In genomic region chr7:5564894-5565293, GRCh38 we compare ENCODE assay signal across 19 cellular contexts. TPM values are rescaled to one million over a fixed set of nuclear protein-coding genes. Genes with fewer than 3 reads are reported as not detected.
DNase-seq lines count a peak whose midpoint lies in the region; ATAC-seq and TF ChIP-seq lines count a peak whose summit lies in the region.
"Had no signal": no experiment of that assay in that cellular context is flagged by ENCODE, and none has a peak within 500 bp of the region (broad histone marks: within the 10 kb centered on the region; RNA-seq: fewer than 3 reads in every experiment).

No MANE protein-coding gene starts in this region.

- H3K4me2 ChIP-seq in GM23338 (no peak overlapping the region), mesendoderm (ENCODE audit: low read length) (no peak overlapping the region)
- H3K4me2 ChIP-seq: hepatocyte had no signal

- peaks cover 21% of the 10 kb centered on the region for H3K27me3 Mint-ChIP-seq in GM23338 (ENCODE audit: insufficient read depth, low read depth, poor library complexity)
- H3K27me3 Mint-ChIP-seq in WTC11 (ENCODE audit: low read depth) = no peaks in the 10 kb centered on the region; the same call in 1 of the 2 replicates
- H3K27me3 Mint-ChIP-seq: stimulated activated memory B cell treated with anti-CD40 and anti-IgM and Interleukin-4, amounts not matched to agents 10 μg/mL and 1 μg/mL and 100 μg/mL, for 72 hours had no signal

- H4K20me1 ChIP-seq in GM23338 (replicated peaks; ENCODE audit: insufficient read depth) = no peaks in the 10 kb centered on the region

- peaks cover 1% of the 10 kb centered on the region for H3K79me1 ChIP-seq in mesendoderm (ENCODE audit: low read length)

- no CpG with 5 or more reads among the region's 5 CpGs for WGBS in mesendoderm (ENCODE audit: extremely low coverage, insufficient coverage, low lambda C conversion rate)

- peaks cover 13% of the 10 kb centered on the region; the same call in 1 of the 2 replicates for H3F3A ChIP-seq in GM23338 (replicated peaks; ENCODE audit: low read depth)

- H3K23ac ChIP-seq in mesendoderm (ENCODE audit: low read length) = no peak overlapping the region

- H4K8ac ChIP-seq in mesendoderm (ENCODE audit: low read depth, low read length) = no peak overlapping the region

- no peak overlapping the region for H2BK120ac ChIP-seq in mesendoderm (ENCODE audit: low read depth, low read length)

- H3K4me1 Mint-ChIP-seq in GM23338 (peaks cover 3% of the 10 kb centered on the region), WTC11 (peaks cover 10% of the 10 kb centered on the region)

- TF ChIP-seq CTCF in GM23338 (conservative IDR thresholded peaks at IDR 0.05; ENCODE audit: low read depth in 2 of 2) (no peak), WTC11 (IDR thresholded peaks at IDR 0.05) (no peak), omental fat pad (IDR thresholded peaks at IDR 0.05) (no peak)

- H3K9ac ChIP-seq in mesendoderm (ENCODE audit: low read length) = no peak overlapping the region

- POLR2A ChIA-PET in WTC11 (lab: Charles Lee) = no interaction called here

- DNase-seq in DMS53 (lab: John Stamatoyannopoulos, UW) (peak; percentile 91), DMS53 treated with DMSO at 0.1 percent for 48 hours (lab: John Stamatoyannopoulos, UW; ENCODE audit: unreplicated experiment) (no peak), GM23338 (ENCODE audit: low spot score) (peak; percentile 55), WTC11 (ENCODE audit: low spot score) (no peak), mesendoderm (peak; percentile 88), omental fat pad (ENCODE audit: low spot score) (no peak), NOMO-1 treated with DMSO at 0.1 percent for 48 hours (lab: John Stamatoyannopoulos, UW; ENCODE audit: unreplicated experiment) (no peak)
- DNase-seq: effector CD8-positive, alpha-beta T cell; MG63; NCI-H2107; T-cell; thyroid gland; WERI-Rb-1 had no signal

- H3K79me2 ChIP-seq in GM23338 (replicated peaks; ENCODE audit: insufficient read depth) (no peaks in the 10 kb centered on the region), mesendoderm (ENCODE audit: control insufficient read depth, insufficient read depth, low read length) (no peaks in the 10 kb centered on the region)
- H3K79me2 ChIP-seq: hepatocyte had no signal

- no peaks in the 10 kb centered on the region for H3K4me1 ChIP-seq in GM23338 (ENCODE audit: insufficient read depth)
- peaks cover 2% of the 10 kb centered on the region for H3K4me1 ChIP-seq in mesendoderm (ENCODE audit: control insufficient read depth, low read depth, low read length)

- H3K4me3 Mint-ChIP-seq in GM23338 (no peak overlapping the region), WTC11 (no peak overlapping the region)
- H3K4me3 Mint-ChIP-seq: nephron; stimulated activated memory B cell treated with anti-CD40 and anti-IgM and Interleukin-4, amounts not matched to agents 10 μg/mL and 1 μg/mL and 100 μg/mL, for 72 hours; T-cell had no signal

- CTCF ChIA-PET in WTC11 (lab: Charles Lee) = interaction anchor here (0.9 kb wide), 1 partner anchor 199 kb away, joined by 3 read pairs; no protein-coding TSS in a partner anchor

- H3K36me3 ChIP-seq in GM23338 (ENCODE audit: insufficient read depth) = no peaks in the 10 kb centered on the region
- no peaks in the 10 kb centered on the region for H3K36me3 ChIP-seq in mesendoderm (ENCODE audit: control insufficient read depth, insufficient read depth, low read length)
- H3K36me3 ChIP-seq: cardiac muscle cell, MG63, thyroid gland, WERI-Rb-1 had no signal

- H3K27ac Mint-ChIP-seq in GM23338 (no peak overlapping the region), WTC11 (peak overlapping the region; percentile 81; the same call in 1 of the 2 replicates)
- H3K27ac Mint-ChIP-seq: stimulated activated memory B cell treated with anti-CD40 and anti-IgM and Interleukin-4, amounts not matched to agents 10 μg/mL and 1 μg/mL and 100 μg/mL, for 72 hours had no signal

- no peak overlapping the region for H3K27ac ChIP-seq in GM23338 (ENCODE audit: low read depth)
- H3K27ac ChIP-seq in mesendoderm (ENCODE audit: low read depth, low read length) = no peak overlapping the region
- H3K27ac ChIP-seq: C4-2B, cardiac muscle cell, hepatocyte, thyroid gland, WERI-Rb-1 had no signal

- H3K27me3 ChIP-seq in GM23338 (ENCODE audit: insufficient read depth) = no peaks in the 10 kb centered on the region
- H3K27me3 ChIP-seq in mesendoderm (ENCODE audit: insufficient read depth, low read length, poor library complexity) = no peaks in the 10 kb centered on the region
- H3K27me3 ChIP-seq: cardiac muscle cell, hepatocyte, MG63, thyroid gland had no signal

- H3K36me3 Mint-ChIP-seq in GM23338 (ENCODE audit: low read depth) (no peaks in the 10 kb centered on the region), WTC11 (no peaks in the 10 kb centered on the region)
- H3K36me3 Mint-ChIP-seq: stimulated activated memory B cell treated with anti-CD40 and anti-IgM and Interleukin-4, amounts not matched to agents 10 μg/mL and 1 μg/mL and 100 μg/mL, for 72 hours; T-cell had no signal

- no peak overlapping the region for H2BK15ac ChIP-seq in mesendoderm (replicated peaks; ENCODE audit: low read depth)

- H4K5ac ChIP-seq in mesendoderm (ENCODE audit: low read length) = no peak overlapping the region

- H3K56ac ChIP-seq in mesendoderm (ENCODE audit: low read length) = no peak overlapping the region

- H3K9me3 Mint-ChIP-seq in GM23338 (no peaks in the 10 kb centered on the region; the same call in 2 of the 3 replicates), WTC11 (no peaks in the 10 kb centered on the region)
- H3K9me3 Mint-ChIP-seq: nephron; stimulated activated memory B cell treated with anti-CD40 and anti-IgM and Interleukin-4, amounts not matched to agents 10 μg/mL and 1 μg/mL and 100 μg/mL, for 72 hours; T-cell had no signal

- no peak overlapping the region for H2BK5ac ChIP-seq in mesendoderm (ENCODE audit: low read length)

- H3K4me3 ChIP-seq in GM23338 (no peak overlapping the region), mesendoderm (ENCODE audit: low read length) (no peak overlapping the region)
- H3K4me3 ChIP-seq: cardiac muscle cell, hepatocyte, MG63, thyroid gland had no signal

- no peak overlapping the region for H2AFZ ChIP-seq in GM23338
- H2AFZ ChIP-seq: hepatocyte had no signal

- H3K9me2 ChIP-seq in GM23338 (ENCODE audit: insufficient read depth) = no peaks in the 10 kb centered on the region

- H3K4ac ChIP-seq in mesendoderm (ENCODE audit: low read depth, low read length) = no peak overlapping the region

- no peak overlapping the region for H3K18ac ChIP-seq in mesendoderm (ENCODE audit: low read length)

- H2AK5ac ChIP-seq in mesendoderm (ENCODE audit: low read length) = no peak overlapping the region

- ATAC-seq in GM23338 (no peak), WTC11 (no peak), GM21423 (IDR thresholded peaks at IDR 0.05; ENCODE audit: unreplicated experiment) (no peak), omental fat pad (ENCODE audit: low FRiP score) (no peak)
- ATAC-seq: stimulated activated memory B cell treated with anti-CD40 and anti-IgM and Interleukin-4, amounts not matched to agents 10 μg/mL and 1 μg/mL and 100 μg/mL, for 72 hours; T-cell had no signal

TF ChIP-seq in GM23338, 12 proteins besides CTCF, POLR2A, EP300 and RAD21 (continues in another document):
- TF ChIP-seq, protein P1, sequence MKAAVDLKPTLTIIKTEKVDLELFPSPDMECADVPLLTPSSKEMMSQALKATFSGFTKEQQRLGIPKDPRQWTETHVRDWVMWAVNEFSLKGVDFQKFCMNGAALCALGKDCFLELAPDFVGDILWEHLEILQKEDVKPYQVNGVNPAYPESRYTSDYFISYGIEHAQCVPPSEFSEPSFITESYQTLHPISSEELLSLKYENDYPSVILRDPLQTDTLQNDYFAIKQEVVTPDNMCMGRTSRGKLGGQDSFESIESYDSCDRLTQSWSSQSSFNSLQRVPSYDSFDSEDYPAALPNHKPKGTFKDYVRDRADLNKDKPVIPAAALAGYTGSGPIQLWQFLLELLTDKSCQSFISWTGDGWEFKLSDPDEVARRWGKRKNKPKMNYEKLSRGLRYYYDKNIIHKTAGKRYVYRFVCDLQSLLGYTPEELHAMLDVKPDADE (IDR thresholded peaks at IDR 0.05) = no peak
- TF ChIP-seq STAT1 (IDR thresholded peaks at IDR 0.05; ENCODE audit: unreplicated experiment) (no peak), POLR2AphosphoS5 (IDR thresholded peaks at IDR 0.05; ENCODE audit: low read depth) (no peak), EZH2phosphoT487 (IDR thresholded peaks at IDR 0.05; ENCODE audit: unreplicated experiment) (no peak), ZNF331 (CRISPR knock-in tag; IDR thresholded peaks at IDR 0.05; ENCODE audit: low read depth) (no peak)

TF ChIP-seq in WTC11, 78 proteins besides CTCF, POLR2A, EP300 and RAD21 (continues in another document):
- no peak for TF ChIP-seq FOXP1 (CRISPR knock-in tag; IDR thresholded peaks at IDR 0.05; ENCODE audit: borderline replicate concordance)
- TF ChIP-seq CBFB (CRISPR knock-in tag; IDR thresholded peaks at IDR 0.05; ENCODE audit: low read depth) = no peak
- TF ChIP-seq GTF2I (CRISPR knock-in tag; conservative IDR thresholded peaks at IDR 0.05) = 0 out of 2 replicates have a peak, but pooled peaks have one; percentile 14
- TF ChIP-seq ZNF121 (CRISPR knock-in tag; IDR thresholded peaks at IDR 0.05) = peak; percentile 96
- no peak for TF ChIP-seq NR1H2 (CRISPR knock-in tag; IDR thresholded peaks at IDR 0.05)
- no peak for TF ChIP-seq ATF1 (CRISPR knock-in tag; IDR thresholded peaks at IDR 0.05)

RNA-seq across cellular contexts. Expression of gene FSCN1, which starts 27.7 kb away (rescaled TPM):
- 654 and 734 TPM in 2 replicates for total RNA-seq in GM23338 (2014; rRNA removed; shearing (Covaris generic))
- 135 and 146 TPM in 2 replicates for polyA plus RNA-seq in GM23338 (2016; fragmentation: Nextera tagmentation; extraction: Ambion mirVana)
- total RNA-seq in WTC11 (2021) (459 to 481 TPM (median 480 TPM) in 3 replicates), omental fat pad (10 to 100 TPM; 34.1 to 70.3 (median 39.6) TPM)
- 429 TPM for polyA plus RNA-seq in mesendoderm (2013, experiment 1 of 2)
- polyA plus RNA-seq in mesendoderm (2013, experiment 2 of 2) = 421 TPM

RNA-seq across cellular contexts. Expression of gene ACTB, which starts 34.5 kb away (rescaled TPM):
- 6,061 and 6,196 TPM in 2 replicates for total RNA-seq in GM23338 (2014; rRNA removed; shearing (Covaris generic))
- polyA plus RNA-seq in GM23338 (2016; fragmentation: Nextera tagmentation; extraction: Ambion mirVana) = 11,484 and 12,398 TPM in 2 replicates
- total RNA-seq in WTC11 (2021) (4,967 to 5,221 TPM (median 5,193 TPM) in 3 replicates), omental fat pad (1,000 to 10,000 TPM; 1,920 to 3,510 (median 2,778) TPM)
- 13,565 TPM for polyA plus RNA-seq in mesendoderm (2013, experiment 1 of 2)
- polyA plus RNA-seq in mesendoderm (2013, experiment 2 of 2) = 13,705 TPM

RNA-seq across cellular contexts. Expression of gene FBXL18, which starts 51.3 kb away (rescaled TPM):
- total RNA-seq in GM23338 (2014; rRNA removed; shearing (Covaris generic)) = 18.1 and 21.8 TPM in 2 replicates
- 10.5 and 11.6 TPM in 2 replicates for polyA plus RNA-seq in GM23338 (2016; fragmentation: Nextera tagmentation; extraction: Ambion mirVana)
- total RNA-seq in WTC11 (2021) (18.9 to 22.0 TPM (median 21.8 TPM) in 3 replicates), omental fat pad (1 to 10 TPM; 5.4 to 7.3 (median 6.0) TPM)
- polyA plus RNA-seq in mesendoderm (2013, experiment 1 of 2) = 7.9 TPM
- polyA plus RNA-seq in mesendoderm (2013, experiment 2 of 2) = 7.9 TPM

Comparison
In these comparisons a context has a peak if more than half of its experiments do, and no peak if none do; other contexts are left out.
1. DNase-seq: peak in DMS53 (single experiment), GM23338 (single experiment) and mesendoderm (single experiment); none in DMS53 treated with DMSO at 0.1 percent for 48 hours (single experiment), WTC11 (single experiment), omental fat pad (single experiment) and NOMO-1 treated with DMSO at 0.1 percent for 48 hours (single experiment).